In genomic region chr7:307970-308369, GRCh38 we compare ENCODE assay signal across 13 cellular contexts. TPM values are rescaled to one million over a fixed set of nuclear protein-coding genes. Genes with fewer than 3 reads are reported as not detected.
"Had no signal": no experiment of that assay in that cellular context is flagged by ENCODE, and none has a peak within 500 bp of the region (broad histone marks: within the 10 kb centered on the region; RNA-seq: fewer than 3 reads in every experiment).

No MANE protein-coding gene starts in this region.

- ATAC-seq: GM23338, HepG2 had no signal

- FAIRE-seq: H1, H54, HepG2 had no signal

- H3K4me3 ChIP-seq: GM23338 had no signal

- H3K27ac ChIP-seq: HL-60, KMS-11 had no signal

- DNase-seq: H9, HCEC 1CT, IMR-90, Karpas-422, KBM-7 had no signal

RNA-seq across cellular contexts. Expression of gene FOXL3, which starts 18.0 kb away (rescaled TPM):
- total RNA-seq: GM23338, H1, H9, HepG2, HT1080, IMR-90, LHCN-M2 had no signal
